9 cellular contexts compared by ENCODE assay signal in the genomic region with DNA sequence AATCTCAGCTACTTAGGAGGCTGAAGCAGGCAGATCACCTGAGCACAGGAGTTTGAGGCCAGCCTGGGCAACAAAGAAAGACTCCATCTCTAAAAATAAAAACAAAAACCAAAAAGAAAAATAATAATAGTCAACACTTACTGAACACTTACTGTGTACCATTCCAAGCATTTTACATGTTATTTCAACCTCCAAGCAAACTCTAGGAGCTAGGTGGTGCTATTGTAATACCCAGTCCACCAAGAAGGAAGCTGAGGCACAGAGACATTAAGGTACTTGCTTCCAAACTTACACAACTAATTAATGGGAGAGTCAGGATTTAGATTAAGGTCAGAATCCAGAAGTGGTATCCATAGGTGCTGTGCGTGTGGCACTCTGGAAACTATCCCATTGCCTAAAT. TPM values are rescaled to one million over a fixed set of nuclear protein-coding genes. Genes with fewer than 3 reads are reported as not detected.
DNase-seq lines count a peak whose midpoint lies in the region; ATAC-seq and TF ChIP-seq lines count a peak whose summit lies in the region.
"Had no signal": no experiment of that assay in that cellular context is flagged by ENCODE, and none has a peak within 500 bp of the region (broad histone marks: within the 10 kb centered on the region; RNA-seq: fewer than 3 reads in every experiment).

No MANE protein-coding gene starts in this region.

- in situ Hi-C loops in GM13976 (cut with MboI; ENCODE audit: low sequenced_read_pairs, unreplicated experiment) = no loop called here

- no peaks in the 10 kb centered on the region for H3K9me2 ChIP-seq in hepatocyte (replicated peaks; ENCODE audit: insufficient read depth)

- DNase-seq in AG09309 (ENCODE audit: low read depth) (no peak), GM13976 (ENCODE audit: low spot score) (peak; percentile 48), SKM-1 treated with dmso at 0.1 percent for 144 hours (lab: John Stamatoyannopoulos, UW; ENCODE audit: unreplicated experiment) (peak; percentile 4), hepatocyte (ENCODE audit: low spot score) (no peak), GOT3 (lab: John Stamatoyannopoulos, UW) (no peak), immature natural killer cell (no peak)
- no peak for DNase-seq in T-helper 2 cell treated with Interferon-gamma antibody and Interleukin-4, amounts not matched to agents 5 μg/mL and 100 μg/mL, for 36 hours (ENCODE audit: low spot score)

- H3K4me3 ChIP-seq in AG09309 (ENCODE audit: control insufficient read depth, low read depth, low read length) (no peak overlapping the region), hepatocyte (no peak overlapping the region)

- no peaks in the 10 kb centered on the region for H3K36me3 ChIP-seq in hepatocyte (replicated peaks; ENCODE audit: insufficient read depth, low read depth)

- 92% methylated on average over 1 of the region's 1 CpG for WGBS in hepatocyte (ENCODE audit: low lambda C conversion rate, missing lambda C conversion rate)

- H3K79me2 ChIP-seq in hepatocyte = no peaks in the 10 kb centered on the region

- no peak for ATAC-seq in GM21528 (IDR thresholded peaks at IDR 0.05; ENCODE audit: low FRiP score, unreplicated experiment)

- TF ChIP-seq CTCF in AG09309 (IDR thresholded peaks at IDR 0.05; ENCODE audit: control insufficient read depth, insufficient read depth, low read depth, low read length, missing control alignments) (peak; percentile 64), GM13976 (IDR thresholded peaks at IDR 0.05; ENCODE audit: borderline replicate concordance, control extremely low read depth, extremely low read depth, insufficient read depth, missing control alignments) (peak; percentile 29), hepatocyte (IDR thresholded peaks at IDR 0.05; ENCODE audit: poor library complexity) (peak; percentile 50)

- no peaks in the 10 kb centered on the region for H3K4me1 Mint-ChIP-seq in T-helper 2 cell treated with Interferon-gamma antibody and Interleukin-4, amounts not matched to agents 5 μg/mL and 100 μg/mL, for 36 hours (ENCODE audit: low read depth)
- H3K4me1 Mint-ChIP-seq in immature natural killer cell = no peaks in the 10 kb centered on the region

- H3K27me3 ChIP-seq in hepatocyte = no peaks in the 10 kb centered on the region

- no peak overlapping the region for H3K4me3 Mint-ChIP-seq in T-helper 2 cell treated with Interferon-gamma antibody and Interleukin-4, amounts not matched to agents 5 μg/mL and 100 μg/mL, for 36 hours
- H3K4me3 Mint-ChIP-seq in immature natural killer cell = no peak overlapping the region

- H3K27ac Mint-ChIP-seq in T-helper 2 cell treated with Interferon-gamma antibody and Interleukin-4, amounts not matched to agents 5 μg/mL and 100 μg/mL, for 36 hours = no peak overlapping the region
- no peak overlapping the region for H3K27ac Mint-ChIP-seq in immature natural killer cell

- H3K4me1 ChIP-seq in hepatocyte (ENCODE audit: insufficient read depth) = peaks cover 12% of the 10 kb centered on the region

- no peaks in the 10 kb centered on the region for H3K9me3 ChIP-seq in hepatocyte (ENCODE audit: low read depth)

- no peak overlapping the region for H3K4me2 ChIP-seq in hepatocyte

- no peaks in the 10 kb centered on the region for H3K36me3 Mint-ChIP-seq in T-helper 2 cell treated with Interferon-gamma antibody and Interleukin-4, amounts not matched to agents 5 μg/mL and 100 μg/mL, for 36 hours (ENCODE audit: low read depth)
- H3K36me3 Mint-ChIP-seq in immature natural killer cell = no peaks in the 10 kb centered on the region

- H3K9me3 Mint-ChIP-seq in T-helper 2 cell treated with Interferon-gamma antibody and Interleukin-4, amounts not matched to agents 5 μg/mL and 100 μg/mL, for 36 hours = no peaks in the 10 kb centered on the region
- no peaks in the 10 kb centered on the region for H3K9me3 Mint-ChIP-seq in immature natural killer cell

- no peaks in the 10 kb centered on the region for H4K20me1 ChIP-seq in hepatocyte (ENCODE audit: insufficient read depth, poor library complexity, severe bottlenecking)

- H3K27me3 Mint-ChIP-seq in T-helper 2 cell treated with Interferon-gamma antibody and Interleukin-4, amounts not matched to agents 5 μg/mL and 100 μg/mL, for 36 hours (ENCODE audit: low read depth) = peaks cover 3% of the 10 kb centered on the region
- H3K27me3 Mint-ChIP-seq in immature natural killer cell (ENCODE audit: low read depth in 3 of 3) = peaks cover under 1 to 6% (median 2%) of the 10 kb centered on the region in 3 donors

- H3K27ac ChIP-seq in hepatocyte = peak overlapping the region; percentile 70

- no peak overlapping the region for H2AFZ ChIP-seq in hepatocyte

RNA-seq across cellular contexts. Expression of gene OR6J1, which starts 13.7 kb away (rescaled TPM):
- total RNA-seq in hepatocyte = 0.03 TPM in 1 of 2 replicates, not detected in the other
- polyA plus RNA-seq in hepatocyte (not detected in 2 replicates), immature natural killer cell (not detected)
- total RNA-seq: mononuclear cell had no signal

RNA-seq across cellular contexts. Expression of gene ABHD4, which starts 59.8 kb away (rescaled TPM):
- total RNA-seq in hepatocyte = 30.7 and 33.9 TPM in 2 replicates
- polyA plus RNA-seq in hepatocyte = 43.3 and 49.8 TPM in 2 replicates
- polyA plus RNA-seq in immature natural killer cell = 10 to 100 TPM; 16.2 to 37.5 (median 30.8) TPM

Comparison
In these comparisons a context has a peak if more than half of its experiments do, and no peak if none do; other contexts are left out.
1. DNase-seq: peak in GM13976 (single experiment) and SKM-1 treated with dmso at 0.1 percent for 144 hours (single experiment); none in AG09309 (single experiment), hepatocyte (single experiment), T-helper 2 cell treated with Interferon-gamma antibody and Interleukin-4, amounts not matched to agents 5 μg/mL and 100 μg/mL, for 36 hours (single experiment), GOT3 (single experiment) and immature natural killer cell (0 of 3).
2. Peak in every context shown above with its lines, with median percentiles within 50 percentile points of each other: CTCF ChIP-seq.